In genomic region chr9:13790055-13790454, GRCh38 we compare ENCODE assay signal across 29 cellular contexts.
"Had no signal": no experiment of that assay in that cellular context is flagged by ENCODE, and none has a peak within 500 bp of the region (broad histone marks: within the 10 kb centered on the region; RNA-seq: fewer than 3 reads in every experiment).

No MANE protein-coding gene starts in this region.

- H3K27me3 Mint-ChIP-seq: naive thymus-derived CD4-positive, alpha-beta T cell; natural killer cell treated with Interleukin-12 subunit alpha and Interleukin-12 subunit beta and Interleukin-15 and Interleukin-18, amount 100 ng/mL, for 72 hours; stimulated activated naive CD8-positive, alpha-beta T cell treated with anti-CD3 and anti-CD28 coated beads, Interleukin-15, Interleukin-2, amounts not matched to agents 100 ng/mL and 50 ng/mL, for 24 hours had no signal

- H3K36me3 ChIP-seq: left ventricle myocardium inferior, pancreas, prostate gland, spleen, suprapubic skin, thoracic aorta, tibial artery, upper lobe of right lung, uterus had no signal

- H3K36me3 Mint-ChIP-seq: immature natural killer cell; stimulated activated effector memory CD8-positive, alpha-beta T cell treated with anti-CD3 and anti-CD28 coated beads, Interleukin-12 subunit alpha, Interleukin-12 subunit beta, amount 100 ng/mL, for 72 hours had no signal

- H3K9me3 ChIP-seq: pancreas, prostate gland, suprapubic skin, thoracic aorta, tibial artery, upper lobe of right lung, uterus had no signal

- H3K4me3 Mint-ChIP-seq: immature natural killer cell; mesothelial cell of epicardium; naive thymus-derived CD4-positive, alpha-beta T cell; natural killer cell treated with Interleukin-12 subunit alpha and Interleukin-12 subunit beta and Interleukin-15 and Interleukin-18, amount 100 ng/mL, for 72 hours; neural crest cell; stimulated activated effector memory CD8-positive, alpha-beta T cell treated with anti-CD3 and anti-CD28 coated beads, Interleukin-12 subunit alpha, Interleukin-12 subunit beta, amount 100 ng/mL, for 72 hours; stimulated activated naive CD8-positive, alpha-beta T cell treated with anti-CD3 and anti-CD28 coated beads, Interleukin-15, Interleukin-2, amounts not matched to agents 100 ng/mL and 50 ng/mL, for 24 hours had no signal

- H3K27ac Mint-ChIP-seq: immature natural killer cell; mesothelial cell of epicardium; naive thymus-derived CD4-positive, alpha-beta T cell; natural killer cell treated with Interleukin-12 subunit alpha and Interleukin-12 subunit beta and Interleukin-15 and Interleukin-18, amount 100 ng/mL, for 72 hours; stimulated activated effector memory CD8-positive, alpha-beta T cell treated with anti-CD3 and anti-CD28 coated beads, Interleukin-12 subunit alpha, Interleukin-12 subunit beta, amount 100 ng/mL, for 72 hours; stimulated activated naive CD8-positive, alpha-beta T cell treated with anti-CD3 and anti-CD28 coated beads, Interleukin-15, Interleukin-2, amounts not matched to agents 100 ng/mL and 50 ng/mL, for 24 hours had no signal

- H3K4me1 ChIP-seq: pancreas, prostate gland, spleen, upper lobe of right lung, uterus had no signal

- H3K27me3 ChIP-seq: pancreas, spleen, suprapubic skin, tibial artery, upper lobe of right lung, uterus had no signal

- ATAC-seq: naive thymus-derived CD4-positive, alpha-beta T cell; natural killer cell treated with Interleukin-12 subunit alpha and Interleukin-12 subunit beta and Interleukin-15 and Interleukin-18, amount 100 ng/mL, for 72 hours; pancreas; right cardiac atrium; sciatic nerve; stimulated activated effector memory CD8-positive, alpha-beta T cell treated with anti-CD3 and anti-CD28 coated beads, Interleukin-12 subunit alpha, Interleukin-12 subunit beta, amount 100 ng/mL, for 72 hours; upper lobe of right lung had no signal

- H3K4me3 ChIP-seq: left ventricle myocardium inferior, lung, pancreas, prostate gland, skin epidermis, spleen, suprapubic skin, thoracic aorta, tibial artery, upper lobe of right lung, uterus had no signal

- H3K4me1 Mint-ChIP-seq: immature natural killer cell; naive thymus-derived CD4-positive, alpha-beta T cell; stimulated activated effector memory CD8-positive, alpha-beta T cell treated with anti-CD3 and anti-CD28 coated beads, Interleukin-12 subunit alpha, Interleukin-12 subunit beta, amount 100 ng/mL, for 72 hours had no signal

- DNase-seq: hypothalamus; immature natural killer cell; kidney; left ventricle myocardium inferior; mesendoderm; naive thymus-derived CD4-positive, alpha-beta T cell; nucleus accumbens; pancreas; posterior cingulate gyrus; retina; right cardiac atrium; spleen; stimulated activated CD4-positive, alpha-beta T cell treated with anti-CD3 and anti-CD28 coated beads, Interleukin-4, amount 100 ng/mL, for 24 hours; stimulated activated naive CD4-positive, alpha-beta T cell; tibial artery; trophoblast cell; upper lobe of right lung; uterus had no signal

- H3K27ac ChIP-seq: left ventricle myocardium inferior, pancreas, prostate gland, skin epidermis, spleen, suprapubic skin, thoracic aorta, tibial artery, upper lobe of right lung, uterus had no signal
